Comparison of ENCODE assay signal across 13 cellular contexts in genomic region chr14:88834883-88835431, GRCh38. TPM values are rescaled to one million over a fixed set of nuclear protein-coding genes. Genes with fewer than 3 reads are reported as not detected.
DNase-seq lines count a peak whose midpoint lies in the region; ATAC-seq and TF ChIP-seq lines count a peak whose summit lies in the region.
"Had no signal": no experiment of that assay in that cellular context is flagged by ENCODE, and none has a peak within 500 bp of the region (broad histone marks: within the 10 kb centered on the region; RNA-seq: fewer than 3 reads in every experiment).

No MANE protein-coding gene starts in this region.

- H3K36me3 ChIP-seq in right atrium auricular region (no peaks in the 10 kb centered on the region), mammary epithelial cell (ENCODE audit: insufficient read depth, low read length) (no peaks in the 10 kb centered on the region), aorta (ENCODE audit: control insufficient read depth in 1 of 2, insufficient read depth in 2 of 2, low read length in 1 of 2) (no peaks in the 10 kb centered on the region), neural progenitor cell (no peaks in the 10 kb centered on the region), endodermal cell (ENCODE audit: control insufficient read depth, insufficient read depth, low read length) (peaks cover 18% of the 10 kb centered on the region)

- in situ Hi-C loops in mammary epithelial cell (cut with MboI; ENCODE audit: low sequenced_read_pairs in 2 of 2), result no loop called here

- H3K79me2 ChIP-seq in mammary epithelial cell (ENCODE audit: insufficient read depth, low read length) (peaks cover 51% of the 10 kb centered on the region), neural progenitor cell (ENCODE audit: low read depth) (peaks cover 5% of the 10 kb centered on the region)

- peaks cover 0 to 20% of the 10 kb centered on the region in 2 donors for H3K4me1 ChIP-seq in right atrium auricular region
- peaks cover 44% of the 10 kb centered on the region for H3K4me1 ChIP-seq in mammary epithelial cell (ENCODE audit: insufficient read depth, low read length)
- H3K4me1 ChIP-seq in aorta (ENCODE audit: control insufficient read depth in 1 of 2, insufficient read depth in 2 of 2, low read length in 2 of 2), result peaks cover 0 to 5% of the 10 kb centered on the region in 2 donors
- H3K4me1 ChIP-seq in neural progenitor cell, result peaks cover 1% of the 10 kb centered on the region
- peaks cover 3% of the 10 kb centered on the region for H3K4me1 ChIP-seq in endodermal cell (ENCODE audit: control insufficient read depth, insufficient read depth, low read length)

- ATAC-seq in left ventricle myocardium superior (peak; percentile 42), left lobe of liver (peak; percentile 35), aorta (ENCODE audit: low FRiP score) (peak; percentile 61)
- ATAC-seq: activated T-cell treated with anti-CD3 and anti-CD28 coated beads, Interleukin-2, amount 50 U/mL, for 72 hours; HCT116; natural killer cell; stimulated activated naive CD8-positive, alpha-beta T cell treated with anti-CD3 and anti-CD28 coated beads, Interleukin-15, Interleukin-2, amounts not matched to agents 100 U/mL and 50 U/mL, for 24 hours had no signal

- no peak overlapping the region for H3K9ac ChIP-seq in mammary epithelial cell (ENCODE audit: insufficient read depth, low read length)
- H3K9ac ChIP-seq in neural progenitor cell, result no peak overlapping the region
- no peak overlapping the region for H3K9ac ChIP-seq in endodermal cell (ENCODE audit: extremely low read depth, low read length, poor library complexity, severe bottlenecking)

- peak overlapping the region in 1 of 2 donors; percentile 26 for H3K27ac ChIP-seq in right atrium auricular region
- H3K27ac ChIP-seq in mammary epithelial cell (ENCODE audit: insufficient read depth, low read depth, low read length), result peak overlapping the region; percentile 40
- no peak overlapping the region for H3K27ac ChIP-seq in aorta (ENCODE audit: low read depth in 1 of 2, low read length in 2 of 2)
- H3K27ac ChIP-seq in neural progenitor cell, result no peak overlapping the region
- no peak overlapping the region for H3K27ac ChIP-seq in endodermal cell (ENCODE audit: low read depth, low read length)

- intact Hi-C loops in left ventricle myocardium superior (cut with micrococcal nuclease), result no loop called here
- intact Hi-C loops in mammary epithelial cell (cut with micrococcal nuclease), result no loop called here
- intact Hi-C loops in aorta (cut with DNase I), result loop anchor here in 1 of 2 donors (5.0 to 10.0 kb wide), 2 partner anchors 283 to 1560 kb away; partner anchors contain the start of gene CALM1

- H3F3A ChIP-seq in neural progenitor cell (ENCODE audit: low read depth), result no peaks in the 10 kb centered on the region

- H3K27me3 ChIP-seq in right atrium auricular region (no peaks in the 10 kb centered on the region), mammary epithelial cell (ENCODE audit: insufficient read depth, low read length) (no peaks in the 10 kb centered on the region), aorta (ENCODE audit: control insufficient read depth in 1 of 2, insufficient read depth in 2 of 2, low read length in 1 of 2) (no peaks in the 10 kb centered on the region), neural progenitor cell (no peaks in the 10 kb centered on the region), endodermal cell (ENCODE audit: control insufficient read depth, insufficient read depth, low read length, poor library complexity, severe bottlenecking) (no peaks in the 10 kb centered on the region)

- H3K4me3 ChIP-seq in right atrium auricular region, result no peak overlapping the region
- H3K4me3 ChIP-seq in mammary epithelial cell (replicated peaks in 1 of 3; ENCODE audit: insufficient read depth in 1 of 3, low read depth in 2 of 3, low read length in 3 of 3), result no peak overlapping the region
- no peak overlapping the region for H3K4me3 ChIP-seq in aorta (ENCODE audit: low read length in 2 of 2)
- no peak overlapping the region for H3K4me3 ChIP-seq in neural progenitor cell
- H3K4me3 ChIP-seq in endodermal cell (ENCODE audit: low read length), result no peak overlapping the region

- no peaks in the 10 kb centered on the region for H3K9me3 ChIP-seq in right atrium auricular region
- H3K9me3 ChIP-seq in mammary epithelial cell (replicated peaks; ENCODE audit: insufficient read depth, low read length), result no peaks in the 10 kb centered on the region
- no peaks in the 10 kb centered on the region for H3K9me3 ChIP-seq in aorta (ENCODE audit: control insufficient read depth, low read length)
- H3K9me3 ChIP-seq in neural progenitor cell (ENCODE audit: low read depth), result no peaks in the 10 kb centered on the region
- H3K9me3 ChIP-seq in endodermal cell (ENCODE audit: control insufficient read depth, low read length), result peaks cover 12% of the 10 kb centered on the region

- H3K27ac Mint-ChIP-seq in neural progenitor cell (no peak overlapping the region), endodermal cell (no peak overlapping the region)
- H3K27ac Mint-ChIP-seq: activated T-cell treated with anti-CD3 and anti-CD28 coated beads, Interleukin-2, amount 50 U/mL, for 72 hours; natural killer cell had no signal

- peaks cover 16% of the 10 kb centered on the region for H3K36me3 Mint-ChIP-seq in neural progenitor cell
- H3K36me3 Mint-ChIP-seq in endodermal cell (ENCODE audit: low read depth), result peaks cover 15% of the 10 kb centered on the region
- H3K36me3 Mint-ChIP-seq: natural killer cell had no signal

- H3K9me3 Mint-ChIP-seq in neural progenitor cell (peaks cover 7% of the 10 kb centered on the region), endodermal cell (peaks cover 7% of the 10 kb centered on the region)
- H3K9me3 Mint-ChIP-seq: activated T-cell treated with anti-CD3 and anti-CD28 coated beads, Interleukin-2, amount 50 U/mL, for 72 hours; natural killer cell had no signal

- no peaks in the 10 kb centered on the region for H3K27me3 Mint-ChIP-seq in neural progenitor cell (ENCODE audit: insufficient read depth, low read depth)
- H3K27me3 Mint-ChIP-seq in endodermal cell (ENCODE audit: insufficient read depth), result no peaks in the 10 kb centered on the region

- H3K4me3 Mint-ChIP-seq in neural progenitor cell (no peak overlapping the region), endodermal cell (no peak overlapping the region)
- H3K4me3 Mint-ChIP-seq: activated T-cell treated with anti-CD3 and anti-CD28 coated beads, Interleukin-2, amount 50 U/mL, for 72 hours; natural killer cell had no signal

- H3K4me1 Mint-ChIP-seq in neural progenitor cell (peaks cover 3% of the 10 kb centered on the region), endodermal cell (peaks cover 18% of the 10 kb centered on the region)
- H3K4me1 Mint-ChIP-seq: natural killer cell had no signal

- DNase-seq in left ventricle myocardium superior, result no peak
- no peak for DNase-seq in right atrium auricular region (ENCODE audit: low spot score)
- peak; percentile 19 for DNase-seq in mammary epithelial cell
- DNase-seq in left lobe of liver (ENCODE audit: low spot score), result no peak
- no peak for DNase-seq in aorta
- DNase-seq in COLO668 (lab: John Stamatoyannopoulos, UW; ENCODE audit: unreplicated experiment), result no peak
- DNase-seq in neural progenitor cell (ENCODE audit: low spot score), result no peak
- no peak for DNase-seq in endodermal cell
- DNase-seq: activated CD4-positive, alpha-beta T cell treated with anti-CD3 and anti-CD28 coated beads for 1 hour; activated T-cell treated with anti-CD3 and anti-CD28 coated beads, Interleukin-2, amount 50 U/mL, for 72 hours; natural killer cell; stimulated activated naive CD8-positive, alpha-beta T cell treated with anti-CD3 and anti-CD28 coated beads, Interleukin-15, Interleukin-2, amounts not matched to agents 100 U/mL and 50 U/mL, for 24 hours had no signal

- H4K20me1 ChIP-seq in mammary epithelial cell (ENCODE audit: insufficient read depth, low read length), result no peaks in the 10 kb centered on the region
- H4K20me1 ChIP-seq in neural progenitor cell (ENCODE audit: low read depth), result peaks cover 12% of the 10 kb centered on the region

- TF ChIP-seq CTCF in right atrium auricular region (IDR thresholded peaks at IDR 0.05), result no peak
- TF ChIP-seq CTCF in mammary epithelial cell (conservative IDR thresholded peaks at IDR 0.05 in 1 of 2, IDR thresholded peaks at IDR 0.05 in 1 of 2; ENCODE audit: extremely low read depth in 1 of 2, insufficient read depth in 1 of 2, low read depth in 1 of 2, low read length in 2 of 2), result no peak
- TF ChIP-seq CTCF in neural progenitor cell (IDR thresholded peaks at IDR 0.05), result no peak
- no peak for TF ChIP-seq CTCF in endodermal cell (conservative IDR thresholded peaks at IDR 0.05)

- peak overlapping the region; percentile 37 for H3K4me2 ChIP-seq in mammary epithelial cell (ENCODE audit: insufficient read depth, low read depth, low read length)
- H3K4me2 ChIP-seq in neural progenitor cell, result no peak overlapping the region

- BruUV-seq in mammary epithelial cell (replicated peaks; lab: Mats Ljungman, UMichigan), result no TSS peak

- dilution Hi-C loops in mammary epithelial cell (cut with HindIII; ENCODE audit: low sequenced_read_pairs), result no loop called here

- CTCF ChIA-PET in mammary epithelial cell (lab: Charles Lee; ENCODE audit: low non-redundant PET), result interaction anchor here (0.5 to 0.6 kb wide), 2 partner anchors 16 to 219 kb away, joined by 3 to 10 read pairs; no protein-coding TSS in a partner anchor

- H2AFZ ChIP-seq in mammary epithelial cell (ENCODE audit: low read depth, low read length) (no peak overlapping the region), neural progenitor cell (replicated peaks) (no peak overlapping the region)

RNA-seq across cellular contexts. Expression of gene TTC8, which starts 10.5 kb away (rescaled TPM):
- total RNA-seq in left ventricle myocardium superior (4.1 TPM), right atrium auricular region (10 to 100 TPM in 1 of 2 donors, 1 to 10 TPM in 1; 8.0 to 19.5 TPM), mammary epithelial cell (10 to 100 TPM; 29.9 to 37.0 TPM), left lobe of liver (9.0 TPM), aorta (10 to 100 TPM; 14.1 to 21.7 TPM), neural progenitor cell (ENCODE audit: low replicate concordance) (22.6 and 35.0 TPM in 2 replicates), endodermal cell (10 to 100 TPM; 25.6 to 33.4 TPM)
- polyA plus RNA-seq in mammary epithelial cell (30.0 TPM), aorta (10 to 100 TPM; 10.5 to 23.1 TPM)
- polyA minus RNA-seq in mammary epithelial cell, result 21.8 TPM
- 24.5 TPM for polyA plus RNA-seq in endodermal cell (2013, experiment 1 of 2)
- polyA plus RNA-seq in endodermal cell (2013, experiment 2 of 2), result 22.5 TPM

RNA-seq across cellular contexts. Expression of gene EML5, which starts 42.2 kb away (rescaled TPM):
- total RNA-seq in left ventricle myocardium superior (0.25 TPM), right atrium auricular region (under 1 TPM; 0.11 to 0.75 TPM), mammary epithelial cell (1 to 10 TPM in 1 of 2 donors, under 1 TPM in 1; 0.33 to 2.7 TPM), left lobe of liver (0.13 TPM), aorta (1 to 10 TPM in 1 of 2 donors, under 1 TPM in 1; 0.39 to 1.6 TPM), neural progenitor cell (ENCODE audit: low replicate concordance) (0.71 and 1.0 TPM in 2 replicates), endodermal cell (1 to 10 TPM; 1.7 to 2.3 TPM)
- polyA plus RNA-seq in mammary epithelial cell (0.69 TPM), aorta (under 1 TPM; 0.18 to 0.63 TPM)
- polyA minus RNA-seq in mammary epithelial cell, result 1.2 TPM
- polyA plus RNA-seq in endodermal cell (2013, experiment 1 of 2), result 0.39 TPM
- polyA plus RNA-seq in endodermal cell (2013, experiment 2 of 2), result 0.41 TPM
